Comparison of ENCODE assay signal across 1 cellular context in genomic region chr1:210359255-210359654, GRCh38.
TF ChIP-seq lines count a peak whose summit lies in the region.

No MANE protein-coding gene starts in this region.

TF ChIP-seq in HepG2, 621 proteins besides CTCF, POLR2A, EP300 and RAD21 (continued from another document):
- no peak for TF ChIP-seq HIC2 (CRISPR knock-in tag; IDR thresholded peaks at IDR 0.05; ENCODE audit: low read depth)
- TF ChIP-seq AGO2 (optimal IDR thresholded peaks at IDR 0.05; ENCODE audit: low read depth, low read length), result no peak
- TF ChIP-seq ZNF792 (CRISPR knock-in tag; IDR thresholded peaks at IDR 0.05), result no peak
